8 cellular contexts compared by ENCODE assay signal in the genomic region with DNA sequence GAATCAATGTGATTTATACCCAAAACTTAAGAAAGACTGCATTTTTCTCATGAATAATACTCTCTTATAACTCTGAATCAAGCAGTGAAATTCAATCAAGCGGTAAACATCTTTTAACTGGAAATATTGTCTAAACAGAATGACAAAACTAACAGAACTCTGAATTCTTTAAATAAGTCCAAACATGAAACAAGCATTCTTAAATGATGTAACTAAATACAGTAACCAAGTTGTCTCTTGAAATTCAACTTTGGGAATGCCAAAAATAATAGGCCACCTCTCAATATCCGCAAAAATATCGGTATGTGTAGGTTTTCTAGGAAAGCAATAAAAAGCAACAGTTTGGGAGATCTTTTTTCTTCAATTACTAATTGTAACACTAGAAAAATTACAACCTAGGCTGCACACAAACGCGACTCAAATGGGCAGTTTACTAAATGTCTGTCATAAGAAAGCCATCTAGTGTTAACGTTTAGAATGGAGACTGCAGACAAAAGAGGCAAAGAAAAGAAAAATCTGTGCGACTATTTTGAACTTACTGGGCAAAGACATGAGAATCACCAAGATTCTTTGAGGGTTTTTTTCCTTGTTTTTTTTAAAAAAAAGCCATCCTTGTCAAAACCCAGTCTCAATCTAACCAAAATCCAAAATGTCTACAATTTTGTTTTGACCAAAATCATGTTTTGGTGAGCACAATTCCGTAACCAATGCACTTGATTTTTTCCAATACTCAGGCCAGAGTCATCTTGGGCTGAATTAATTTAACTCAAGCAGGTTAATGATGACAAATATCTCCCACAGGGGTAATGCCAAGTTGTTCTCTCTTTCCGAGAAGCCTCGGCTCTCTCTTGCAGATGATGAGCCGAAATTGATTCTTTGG. TPM values are rescaled to one million over a fixed set of nuclear protein-coding genes. Genes with fewer than 3 reads are reported as not detected.
DNase-seq lines count a peak whose midpoint lies in the region; ATAC-seq lines count a peak whose summit lies in the region.

No MANE protein-coding gene starts in this region.

- H3K4me3 Mint-ChIP-seq in natural killer cell treated with Interleukin-12 subunit alpha and Interleukin-12 subunit beta and Interleukin-15 and Interleukin-18, amount 100 ng/mL, for 72 hours, result peak overlapping the region; percentile 84

- peak overlapping the region; percentile 59 for H3K4me3 ChIP-seq in HAP-1

- H3K9me3 ChIP-seq in HAP-1, result no peaks in the 10 kb centered on the region

- no peaks in the 10 kb centered on the region for H3K36me3 Mint-ChIP-seq in natural killer cell treated with Interleukin-12 subunit alpha and Interleukin-12 subunit beta and Interleukin-15 and Interleukin-18, amount 100 ng/mL, for 72 hours

- in situ Hi-C loops in HAP-1 (cut with MboI; ENCODE audit: low sequenced_read_pairs), result loop anchor here (10.0 kb wide), 1 partner anchor 314 kb away; no protein-coding TSS in a partner anchor

- peaks cover 11 to 18% of the 10 kb centered on the region in 2 donors for H3K4me1 Mint-ChIP-seq in natural killer cell treated with Interleukin-12 subunit alpha and Interleukin-12 subunit beta and Interleukin-15 and Interleukin-18, amount 100 ng/mL, for 72 hours (ENCODE audit: low read depth in 2 of 2)

- DNase-seq in Ammon's horn (ENCODE audit: low spot score) (peak; percentile 79), HAP-1 (ENCODE audit: low spot score in 2 of 2) (peak in 1 of 2 experiments; percentile 72), SKM-1 (lab: John Stamatoyannopoulos, UW; ENCODE audit: unreplicated experiment) (peak; percentile 44), epidermal melanocyte (ENCODE audit: insufficient read length, low spot score) (peak; percentile 34)
- no peak for DNase-seq in natural killer cell treated with Interleukin-12 subunit alpha and Interleukin-12 subunit beta and Interleukin-15 and Interleukin-18, amount 100 ng/mL, for 72 hours (ENCODE audit: low spot score)
- DNase-seq in activated CD8-positive, alpha-beta memory T cell treated with anti-CD3 and anti-CD28 coated beads, Interleukin-2, amount 50 U/mL, for 48 hours, result no peak

- peaks cover 16% of the 10 kb centered on the region for H3K4me1 ChIP-seq in HAP-1

- H3K27me3 ChIP-seq in HAP-1 (ENCODE audit: low read depth), result no peaks in the 10 kb centered on the region

- H3K9me3 Mint-ChIP-seq in natural killer cell treated with Interleukin-12 subunit alpha and Interleukin-12 subunit beta and Interleukin-15 and Interleukin-18, amount 100 ng/mL, for 72 hours, result no peaks in the 10 kb centered on the region

- H3K27ac Mint-ChIP-seq in natural killer cell treated with Interleukin-12 subunit alpha and Interleukin-12 subunit beta and Interleukin-15 and Interleukin-18, amount 100 ng/mL, for 72 hours, result no peak overlapping the region

- no peak for ATAC-seq in natural killer cell treated with Interleukin-12 subunit alpha and Interleukin-12 subunit beta and Interleukin-15 and Interleukin-18, amount 100 ng/mL, for 72 hours
- no peak for ATAC-seq in HG03097 (IDR thresholded peaks at IDR 0.05; ENCODE audit: low FRiP score, unreplicated experiment)
- no peak for ATAC-seq in HG03135 (IDR thresholded peaks at IDR 0.05; ENCODE audit: unreplicated experiment)

- H3K36me3 ChIP-seq in HAP-1 (replicated peaks), result no peaks in the 10 kb centered on the region

- H3K27me3 Mint-ChIP-seq in natural killer cell treated with Interleukin-12 subunit alpha and Interleukin-12 subunit beta and Interleukin-15 and Interleukin-18, amount 100 ng/mL, for 72 hours, result peaks cover 56 to 68% of the 10 kb centered on the region in 2 donors

RNA-seq across cellular contexts. Expression of a gene that starts 1.4 kb away (rescaled TPM):
- total RNA-seq in natural killer cell treated with Interleukin-12 subunit alpha and Interleukin-12 subunit beta and Interleukin-15 and Interleukin-18, amount 100 ng/mL, for 72 hours, result 1 to 10 TPM; 2.4 to 3.7 TPM

Comparison
In these comparisons a context has a peak if more than half of its experiments do, and no peak if none do; other contexts are left out.
1. DNase-seq: peak in Ammon's horn (single experiment), SKM-1 (single experiment) and epidermal melanocyte (single experiment); none in natural killer cell treated with Interleukin-12 subunit alpha and Interleukin-12 subunit beta and Interleukin-15 and Interleukin-18, amount 100 ng/mL, for 72 hours (single experiment) and activated CD8-positive, alpha-beta memory T cell treated with anti-CD3 and anti-CD28 coated beads, Interleukin-2, amount 50 U/mL, for 48 hours (single experiment).